ENCODE assay signal across 1 cellular context in genomic region chr19:5002143-5002542, GRCh38.
TF ChIP-seq lines count a peak whose summit lies in the region.

No MANE protein-coding gene starts in this region.

TF ChIP-seq in HepG2, 621 proteins besides CTCF, POLR2A, EP300 and RAD21 (continued from another document and continues in another):
- TF ChIP-seq LBX2 (CRISPR knock-in tag; IDR thresholded peaks at IDR 0.05; ENCODE audit: borderline replicate concordance) (no peak), ZMAT5 (CRISPR knock-in tag; IDR thresholded peaks at IDR 0.05; ENCODE audit: borderline replicate concordance, low read depth) (no peak), TCF7 (IDR thresholded peaks at IDR 0.05; ENCODE audit: low read depth) (peak; percentile 33; the same call in 1 of the 2 replicates), ZBTB34 (CRISPR knock-in tag; IDR thresholded peaks at IDR 0.05) (0 out of 2 replicates have a peak, but pooled peaks have one; percentile 57), PLSCR1 (CRISPR knock-in tag; IDR thresholded peaks at IDR 0.05; ENCODE audit: borderline replicate concordance) (no peak), ZBTB38 (CRISPR knock-in tag; IDR thresholded peaks at IDR 0.05) (no peak), ZMYM4 (CRISPR knock-in tag; IDR thresholded peaks at IDR 0.05) (no peak), ZNF503 (CRISPR knock-in tag; IDR thresholded peaks at IDR 0.05) (no peak), SNRNP70 (IDR thresholded peaks at IDR 0.05; ENCODE audit: low read depth, low read length) (no peak), ZMYM2 (CRISPR knock-in tag; IDR thresholded peaks at IDR 0.05) (no peak), GRHL1 (CRISPR knock-in tag; conservative IDR thresholded peaks at IDR 0.05) (no peak), TOPORS (CRISPR knock-in tag; IDR thresholded peaks at IDR 0.05) (no peak), ZNF510 (CRISPR knock-in tag; IDR thresholded peaks at IDR 0.05; ENCODE audit: low read depth) (no peak), BRCA1 (CRISPR knock-in tag; IDR thresholded peaks at IDR 0.05) (no peak), ZNF331 (CRISPR knock-in tag; IDR thresholded peaks at IDR 0.05) (peak; percentile 65), HNF4A (CRISPR knock-in tag; IDR thresholded peaks at IDR 0.05) (peak; percentile 53), GTF3A (CRISPR knock-in tag; conservative IDR thresholded peaks at IDR 0.05) (no peak), MTA1 (CRISPR knock-in tag; IDR thresholded peaks at IDR 0.05; ENCODE audit: borderline replicate concordance) (no peak), ZNF446 (CRISPR knock-in tag; IDR thresholded peaks at IDR 0.05) (no peak), HBP1 (CRISPR knock-in tag; IDR thresholded peaks at IDR 0.05; ENCODE audit: low read depth) (no peak), ZNF597 (CRISPR knock-in tag; IDR thresholded peaks at IDR 0.05) (no peak), HNF4G (IDR thresholded peaks at IDR 0.05; ENCODE audit: borderline replicate concordance, low read depth, low read length) (0 out of 2 replicates have a peak, but pooled peaks have one; percentile 21), HNF4G (CRISPR knock-in tag; IDR thresholded peaks at IDR 0.05; ENCODE audit: borderline replicate concordance, low read depth) (no peak), RXRB (CRISPR knock-in tag; IDR thresholded peaks at IDR 0.05; ENCODE audit: borderline replicate concordance) (peak; percentile 86), FOXA3 (CRISPR knock-in tag; IDR thresholded peaks at IDR 0.05) (peak; percentile 56; the same call in 1 of the 2 replicates), ZNF777 (CRISPR knock-in tag; IDR thresholded peaks at IDR 0.05) (no peak), SMARCE1 (IDR thresholded peaks at IDR 0.05; ENCODE audit: borderline replicate concordance) (no peak), MYPOP (CRISPR knock-in tag; IDR thresholded peaks at IDR 0.05) (peak; percentile 60; the same call in 1 of the 2 replicates), ZBTB7A (CRISPR knock-in tag; IDR thresholded peaks at IDR 0.05) (no peak), SSRP1 (CRISPR knock-in tag; IDR thresholded peaks at IDR 0.05) (no peak), LCORL (IDR thresholded peaks at IDR 0.05) (peak; percentile 95), LCORL (CRISPR knock-in tag; IDR thresholded peaks at IDR 0.05) (peak; percentile 92), FOXO1 (CRISPR knock-in tag; IDR thresholded peaks at IDR 0.05) (peak; percentile 74; the same call in 1 of the 2 replicates), NAIF1 (CRISPR knock-in tag; IDR thresholded peaks at IDR 0.05; ENCODE audit: borderline replicate concordance) (no peak), PTBP1 (IDR thresholded peaks at IDR 0.05; ENCODE audit: low read depth, low read length, poor library complexity, severe bottlenecking) (no peak), FOXK1 (CRISPR knock-in tag; IDR thresholded peaks at IDR 0.05; ENCODE audit: borderline replicate concordance, low read depth) (0 out of 2 replicates have a peak, but pooled peaks have one; percentile 40), ZNF333 (CRISPR knock-in tag; IDR thresholded peaks at IDR 0.05; ENCODE audit: borderline replicate concordance) (no peak), ZNF775 (CRISPR knock-in tag; IDR thresholded peaks at IDR 0.05; ENCODE audit: borderline replicate concordance) (peak; percentile 37; the same call in 1 of the 2 replicates), CAMTA2 (CRISPR knock-in tag; IDR thresholded peaks at IDR 0.05; ENCODE audit: borderline replicate concordance) (no peak), NR2C2 (CRISPR knock-in tag; IDR thresholded peaks at IDR 0.05; ENCODE audit: borderline replicate concordance) (0 out of 2 replicates have a peak, but pooled peaks have one; percentile 20), ETV5 (CRISPR knock-in tag; IDR thresholded peaks at IDR 0.05; ENCODE audit: borderline replicate concordance) (peak; percentile 21; the same call in 1 of the 2 replicates), ARID3A (IDR thresholded peaks at IDR 0.05; ENCODE audit: low read depth, low read length) (0 out of 2 replicates have a peak, but pooled peaks have one; percentile 42), POLR2AphosphoS2 (IDR thresholded peaks at IDR 0.05; ENCODE audit: low read depth, low read length) (no peak), RAD51 (IDR thresholded peaks at IDR 0.05; ENCODE audit: borderline replicate concordance) (no peak), RNF219 (CRISPR knock-in tag; IDR thresholded peaks at IDR 0.05) (no peak), UBTF (CRISPR knock-in tag; IDR thresholded peaks at IDR 0.05) (no peak), ZNF547 (CRISPR knock-in tag; IDR thresholded peaks at IDR 0.05) (no peak), ZNF749 (CRISPR knock-in tag; IDR thresholded peaks at IDR 0.05; ENCODE audit: borderline replicate concordance) (no peak), PCBP2 (optimal IDR thresholded peaks at IDR 0.05; ENCODE audit: low read depth, low read length, poor library complexity, severe bottlenecking) (no peak), NFE2 (CRISPR knock-in tag; IDR thresholded peaks at IDR 0.05) (no peak), IRF2 (CRISPR knock-in tag; IDR thresholded peaks at IDR 0.05) (no peak), RBFOX2 (IDR thresholded peaks at IDR 0.05; ENCODE audit: low read depth, low read length) (no peak)
